Comparison of ENCODE assay signal across 16 cellular contexts in the genomic region with DNA sequence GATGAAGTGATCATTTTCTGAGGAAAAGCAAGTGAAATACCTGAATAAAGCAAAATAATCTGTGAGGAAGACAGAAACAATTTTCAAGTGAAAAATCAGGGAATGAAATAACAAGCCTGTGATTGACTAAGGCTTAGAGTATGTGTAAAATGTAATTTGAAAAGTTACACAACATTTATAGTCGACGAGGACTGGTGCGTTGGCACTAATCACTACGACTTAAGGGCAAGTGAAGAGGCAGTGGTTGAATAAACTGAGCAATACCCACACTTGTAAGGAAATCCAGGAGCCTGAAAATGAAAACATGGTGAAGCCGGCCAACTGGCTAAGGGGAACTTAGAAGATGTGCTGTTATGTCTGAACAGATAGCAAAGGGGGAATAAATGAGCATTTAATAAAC. TPM values are rescaled to one million over a fixed set of nuclear protein-coding genes. Genes with fewer than 3 reads are reported as not detected.
A peak's percentile ranks its signal among the peaks of the same experiment; 100 is the strongest.
DNase-seq lines count a peak whose midpoint lies in the region; ATAC-seq and TF ChIP-seq lines count a peak whose summit lies in the region.
"Had no signal": no experiment of that assay in that cellular context is flagged by ENCODE, and none has a peak within 500 bp of the region (broad histone marks: within the 10 kb centered on the region; RNA-seq: fewer than 3 reads in every experiment).

No MANE protein-coding gene starts in this region.

- no peaks in the 10 kb centered on the region for H4K20me1 ChIP-seq in fibroblast of lung (ENCODE audit: control insufficient read depth, extremely low read depth, insufficient read depth, low read length)

- intact Hi-C loops in sigmoid colon (cut with DNase I) = no loop called here

- H3K27ac ChIP-seq in RWPE1 (no peak overlapping the region), fibroblast of lung (ENCODE audit: insufficient read depth, low read length) (no peak overlapping the region), sigmoid colon (peak overlapping the region in 3 of 4 donors; percentile 65 to 68 (median 67))
- H3K27ac ChIP-seq: transverse colon had no signal

- no peak for TF ChIP-seq EP300 in sigmoid colon (IDR thresholded peaks at IDR 0.05)

- no peak overlapping the region for H2AFZ ChIP-seq in fibroblast of lung (ENCODE audit: low read length)

- H3K36me3 ChIP-seq in fibroblast of lung (ENCODE audit: control insufficient read depth, insufficient read depth, low read length) = no peaks in the 10 kb centered on the region
- H3K36me3 ChIP-seq in sigmoid colon = no peaks in the 10 kb centered on the region
- H3K36me3 ChIP-seq: heart left ventricle, transverse colon had no signal

- peak overlapping the region; percentile 21 for H3K4me2 ChIP-seq in fibroblast of lung (ENCODE audit: extremely low read depth, insufficient read depth, low read length)

- TF ChIP-seq CTCF in RWPE1 (conservative IDR thresholded peaks at IDR 0.05; ENCODE audit: low read depth) (no peak), fibroblast of lung (conservative IDR thresholded peaks at IDR 0.05 in 1 of 2, IDR thresholded peaks at IDR 0.05 in 1 of 2; ENCODE audit: low read depth in 1 of 2, low read length in 2 of 2) (no peak), sigmoid colon (IDR thresholded peaks at IDR 0.05) (no peak), GM10266 (IDR thresholded peaks at IDR 0.05; ENCODE audit: control insufficient read depth, insufficient read depth, low read depth, missing control alignments) (no peak)

- TF ChIP-seq POLR2A in sigmoid colon (IDR thresholded peaks at IDR 0.05) = no peak

- DNase-seq in GM04504 (ENCODE audit: low read depth) (peak; percentile 70), RWPE1 (ENCODE audit: low spot score) (peak; percentile 74), fibroblast of lung (ENCODE audit: low read depth in 2 of 2) (peak; percentile 59 to 91), sigmoid colon (peak; percentile 63), GM10266 (ENCODE audit: extremely low spot score) (no peak), HPDE6-E6E7 (ENCODE audit: extremely low spot score) (no peak)
- no peak for DNase-seq in activated CD4-positive, CD25-positive, alpha-beta regulatory T cell treated with anti-CD3 and anti-CD28 coated beads, Interleukin-2, amount 50 U/mL, for 72 hours
- DNase-seq: activated naive CD8-positive, alpha-beta T cell treated with anti-CD3 and anti-CD28 coated beads for 36 hours; GOT3; heart left ventricle; NCI-H1048; NCI-H510A; SHP77; transverse colon had no signal

- H3K9me3 ChIP-seq in fibroblast of lung (ENCODE audit: control insufficient read depth, insufficient read depth, low read depth, low read length) = no peaks in the 10 kb centered on the region
- H3K9me3 ChIP-seq in sigmoid colon = no peaks in the 10 kb centered on the region
- H3K9me3 ChIP-seq: heart left ventricle, transverse colon had no signal

- no peaks in the 10 kb centered on the region for H3K79me2 ChIP-seq in fibroblast of lung (ENCODE audit: control insufficient read depth, insufficient read depth, low read length)

- H3K4me3 ChIP-seq in fibroblast of lung (replicated peaks in 1 of 4; ENCODE audit: control extremely low read depth in 1 of 4, insufficient read depth in 1 of 4, low read depth in 3 of 4, low read length in 4 of 4) (no peak overlapping the region), sigmoid colon (no peak overlapping the region)
- H3K4me3 ChIP-seq: heart left ventricle, transverse colon had no signal

- POLR2A ChIA-PET in RWPE1 (lab: Yijun Ruan, JAX; ENCODE audit: low non-redundant PET) = no interaction called here

- no peak for ATAC-seq in HG03460 (IDR thresholded peaks at IDR 0.05; ENCODE audit: unreplicated experiment)

- no peaks in the 10 kb centered on the region for H3K27me3 ChIP-seq in fibroblast of lung (ENCODE audit: control insufficient read depth, insufficient read depth, low read length)
- no peaks in the 10 kb centered on the region for H3K27me3 ChIP-seq in sigmoid colon
- H3K27me3 ChIP-seq: transverse colon had no signal

- peaks cover 21% of the 10 kb centered on the region for H3K4me1 ChIP-seq in fibroblast of lung (ENCODE audit: control insufficient read depth, extremely low read depth, insufficient read depth, low read length)
- peaks cover 0 to 15% (median 11%) of the 10 kb centered on the region in 4 donors for H3K4me1 ChIP-seq in sigmoid colon
- H3K4me1 ChIP-seq: transverse colon had no signal

- CTCF ChIA-PET in RWPE1 (lab: Yijun Ruan, JAX) = interaction anchor here (0.6 to 1.2 kb wide), 2 partner anchors 20 to 23 kb away, joined by 4 to 5 read pairs; no protein-coding TSS in a partner anchor

- H3K9ac ChIP-seq in fibroblast of lung (ENCODE audit: insufficient read depth, low read length) = no peak overlapping the region

- 86 to 88% methylated on average over 5 of the region's 5 CpGs for WGBS in sigmoid colon, 2 donors

RNA-seq across cellular contexts. Expression of gene DOK1, which starts 13.3 kb away (rescaled TPM):
- total RNA-seq in fibroblast of lung (25.7 and 31.7 TPM in 2 replicates), sigmoid colon (10 to 100 TPM; 16.1 to 21.4 (median 18.1) TPM)
- polyA plus RNA-seq in fibroblast of lung (11.4 and 12.6 TPM in 2 replicates), sigmoid colon (10 to 100 TPM; 17.1 to 24.9 (median 22.8) TPM)
- polyA plus RNA-seq in fibroblast of lung (2012) = 18.1 and 20.8 TPM in 2 replicates
- polyA minus RNA-seq in fibroblast of lung (ENCODE audit: low replicate concordance) = 22.8 and 42.3 TPM in 2 replicates

RNA-seq across cellular contexts. Expression of gene LOXL3, which starts 14.1 kb away (rescaled TPM):
- total RNA-seq in fibroblast of lung = 12.6 and 26.4 TPM in 2 replicates
- 13.7 and 20.6 TPM in 2 replicates for polyA plus RNA-seq in fibroblast of lung
- polyA plus RNA-seq in fibroblast of lung (2012) = 10.9 and 15.8 TPM in 2 replicates
- 8.7 and 23.4 TPM in 2 replicates for polyA minus RNA-seq in fibroblast of lung (ENCODE audit: low replicate concordance)
- total RNA-seq in sigmoid colon = 1 to 10 TPM; 5.4 to 7.9 (median 7.8) TPM
- polyA plus RNA-seq in sigmoid colon = 1 to 10 TPM in 2 of 3 donors, under 1 TPM in 1; 0.60 to 3.5 (median 1.8) TPM

RNA-seq across cellular contexts. Expression of gene HTRA2, which starts 38.1 kb away (rescaled TPM):
- total RNA-seq in fibroblast of lung = 45.7 and 47.8 TPM in 2 replicates
- polyA plus RNA-seq in fibroblast of lung = 18.8 and 25.4 TPM in 2 replicates
- polyA plus RNA-seq in fibroblast of lung (2012) = 17.8 and 28.0 TPM in 2 replicates
- 16.7 and 50.8 TPM in 2 replicates for polyA minus RNA-seq in fibroblast of lung (ENCODE audit: low replicate concordance)
- total RNA-seq in sigmoid colon = 10 to 100 TPM; 28.2 to 39.3 (median 31.8) TPM
- polyA plus RNA-seq in sigmoid colon = 10 to 100 TPM; 19.7 to 39.8 (median 22.8) TPM

RNA-seq across cellular contexts. Expression of gene AUP1, which starts 38.4 kb away (rescaled TPM):
- total RNA-seq in fibroblast of lung (70.4 and 73.7 TPM in 2 replicates), sigmoid colon (100 to 1,000 TPM in 1 of 4 donors, 10 to 100 TPM in 3; 76.5 to 133 (median 83.1) TPM)
- polyA plus RNA-seq in fibroblast of lung (54.0 and 81.3 TPM in 2 replicates), sigmoid colon (100 to 1,000 TPM in 1 of 3 donors, 10 to 100 TPM in 2; 46.5 to 178 (median 47.4) TPM)
- polyA plus RNA-seq in fibroblast of lung (2012) = 43.1 and 64.8 TPM in 2 replicates
- 41.9 and 97.8 TPM in 2 replicates for polyA minus RNA-seq in fibroblast of lung (ENCODE audit: low replicate concordance)

RNA-seq across cellular contexts. Expression of gene DQX1, which starts 41.8 kb away (rescaled TPM):
- not detected in 2 replicates for total RNA-seq in fibroblast of lung
- polyA plus RNA-seq in fibroblast of lung = not detected in 2 replicates
- not detected in 2 replicates for polyA plus RNA-seq in fibroblast of lung (2012)
- not detected in 2 replicates for polyA minus RNA-seq in fibroblast of lung (ENCODE audit: low replicate concordance)
- total RNA-seq in sigmoid colon = not detected
- polyA plus RNA-seq in sigmoid colon = 10 to 100 TPM in 2 of 3 donors, 1 to 10 TPM in 1; 7.2 to 15.6 (median 13.2) TPM
- total RNA-seq: dermis microvascular lymphatic vessel endothelial cell, heart left ventricle had no signal
- polyA plus RNA-seq: heart left ventricle had no signal

Comparison
In these comparisons a context has a peak if more than half of its experiments do, and no peak if none do; other contexts are left out.
1. DNase-seq: peak in GM04504 (single experiment), RWPE1 (single experiment), fibroblast of lung (2 of 2) and sigmoid colon (single experiment); none in activated CD4-positive, CD25-positive, alpha-beta regulatory T cell treated with anti-CD3 and anti-CD28 coated beads, Interleukin-2, amount 50 U/mL, for 72 hours (single experiment), GM10266 (single experiment) and HPDE6-E6E7 (single experiment).
2. H3K27ac ChIP-seq: peak in sigmoid colon (3 of 4); none in RWPE1 (single experiment) and fibroblast of lung (single experiment).